Comparison of ENCODE assay signal across 15 cellular contexts in the genomic region with DNA sequence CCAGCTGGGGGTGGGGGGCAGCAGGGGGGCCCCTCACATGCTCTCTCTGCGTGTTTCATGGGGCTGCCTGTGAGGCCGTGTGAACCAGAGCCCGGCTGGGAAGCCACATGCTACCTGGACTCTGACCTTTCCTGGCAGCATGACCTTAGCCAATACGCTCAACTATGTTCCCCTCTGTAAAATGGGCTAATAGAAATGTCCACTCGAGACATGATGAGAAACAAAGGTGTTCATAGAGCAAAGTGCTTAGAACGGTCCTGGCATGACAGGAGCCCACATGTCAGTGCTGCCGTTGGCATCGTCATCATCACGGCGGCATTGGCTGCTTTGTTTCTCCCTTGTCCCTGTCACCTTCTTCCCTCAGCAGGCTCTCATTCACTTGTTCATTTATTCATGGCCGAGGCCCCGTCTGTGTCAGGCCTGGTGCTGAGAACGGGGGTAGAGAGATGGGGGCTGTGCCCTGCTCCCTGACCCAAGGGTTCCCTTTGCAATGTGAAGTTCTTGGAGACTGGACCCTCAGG.
DNase-seq lines count a peak whose midpoint lies in the region; ATAC-seq and TF ChIP-seq lines count a peak whose summit lies in the region.
"Had no signal": no experiment of that assay in that cellular context is flagged by ENCODE, and none has a peak within 500 bp of the region (broad histone marks: within the 10 kb centered on the region; RNA-seq: fewer than 3 reads in every experiment).

No MANE protein-coding gene starts in this region.

- H3K36me3 ChIP-seq in HUES64 (ENCODE audit: insufficient read depth, low read length): no peaks in the 10 kb centered on the region
- H3K36me3 ChIP-seq in Karpas-422 (ENCODE audit: insufficient read depth, low read length): no peaks in the 10 kb centered on the region

- no peaks in the 10 kb centered on the region for H3K9me3 Mint-ChIP-seq in CD4-positive, alpha-beta T cell
- no peaks in the 10 kb centered on the region for H3K9me3 Mint-ChIP-seq in activated naive CD8-positive, alpha-beta T cell treated with anti-CD3 and anti-CD28 coated beads, Interleukin-2, amount 50 U/mL, for 24 hours
- no peaks in the 10 kb centered on the region for H3K9me3 Mint-ChIP-seq in neural crest cell
- H3K9me3 Mint-ChIP-seq: natural killer cell had no signal

- H3K27ac Mint-ChIP-seq in CD4-positive, alpha-beta T cell: peak overlapping the region; percentile 93
- H3K27ac Mint-ChIP-seq in activated naive CD8-positive, alpha-beta T cell treated with anti-CD3 and anti-CD28 coated beads, Interleukin-2, amount 50 U/mL, for 24 hours: peak overlapping the region; percentile 84
- H3K27ac Mint-ChIP-seq in neural crest cell (ENCODE audit: unreplicated experiment): peak overlapping the region; percentile 86
- H3K27ac Mint-ChIP-seq: natural killer cell had no signal

- no peaks in the 10 kb centered on the region for H3K27me3 Mint-ChIP-seq in CD4-positive, alpha-beta T cell
- no peaks in the 10 kb centered on the region for H3K27me3 Mint-ChIP-seq in activated naive CD8-positive, alpha-beta T cell treated with anti-CD3 and anti-CD28 coated beads, Interleukin-2, amount 50 U/mL, for 24 hours
- no peaks in the 10 kb centered on the region for H3K27me3 Mint-ChIP-seq in neural crest cell (ENCODE audit: low read depth)

- 0 out of 2 replicates have a peak, but pooled peaks cover 2% of the 10 kb centered on the region for H4K20me1 ChIP-seq in Karpas-422 (ENCODE audit: insufficient read depth, low read depth, low read length)

- POLR2A ChIA-PET in CD4-positive, alpha-beta T cell (lab: Charles Lee): interaction anchor here (0.5 to 29.0 kb wide), 13 partner anchors 8 to 1343 kb away, joined by 3 to 681 read pairs (median 63); partner anchors contain the start of gene TNRC6C

- peaks cover 28% of the 10 kb centered on the region for H3K36me3 Mint-ChIP-seq in CD4-positive, alpha-beta T cell (ENCODE audit: low read depth)
- no peaks in the 10 kb centered on the region for H3K36me3 Mint-ChIP-seq in activated naive CD8-positive, alpha-beta T cell treated with anti-CD3 and anti-CD28 coated beads, Interleukin-2, amount 50 U/mL, for 24 hours (ENCODE audit: low read depth)
- no peaks in the 10 kb centered on the region for H3K36me3 Mint-ChIP-seq in neural crest cell (ENCODE audit: low read depth)
- H3K36me3 Mint-ChIP-seq: natural killer cell had no signal

- no peaks in the 10 kb centered on the region for H3K79me2 ChIP-seq in Karpas-422 (ENCODE audit: low read length)

- no peak overlapping the region for H3K4me2 ChIP-seq in Karpas-422 (ENCODE audit: low read depth, low read length, poor library complexity, severe bottlenecking)

- no peak overlapping the region for H3K9ac ChIP-seq in HUES64 (ENCODE audit: low read depth, low read length)
- no peak overlapping the region for H3K9ac ChIP-seq in Karpas-422 (ENCODE audit: low read length)

- no peak for DNase-seq in CD4-positive, alpha-beta T cell
- DNase-seq in activated naive CD8-positive, alpha-beta T cell treated with anti-CD3 and anti-CD28 coated beads, Interleukin-2, amount 50 U/mL, for 24 hours: no peak
- DNase-seq in neural crest cell (ENCODE audit: low read depth, low spot score): no peak
- DNase-seq in hypothalamus (lab: John Stamatoyannopoulos, UW): no peak
- no peak for DNase-seq in Karpas-422
- DNase-seq: brain microvascular endothelial cell, GDM1, GOT3, natural killer cell, NCI-H1930 had no signal

- H3K9me2 ChIP-seq in Karpas-422 (replicated peaks; ENCODE audit: insufficient read depth, low read length): no peaks in the 10 kb centered on the region

- CTCF ChIA-PET in CD4-positive, alpha-beta T cell (lab: Charles Lee): interaction anchor here (3.9 to 8.7 kb wide), 2 partner anchors 9 to 31 kb away, joined by 24 to 74 read pairs; no protein-coding TSS in a partner anchor

- H3K9me3 ChIP-seq in CD4-positive, alpha-beta T cell (ENCODE audit: control insufficient read depth, low read length): no peaks in the 10 kb centered on the region
- H3K9me3 ChIP-seq in HUES64 (ENCODE audit: insufficient read depth, low read depth, low read length): no peaks in the 10 kb centered on the region
- H3K9me3 ChIP-seq in Karpas-422 (ENCODE audit: low read length): no peaks in the 10 kb centered on the region

- H2AFZ ChIP-seq in Karpas-422 (ENCODE audit: low read length): no peak overlapping the region

- peaks cover 95% of the 10 kb centered on the region for H3K4me1 Mint-ChIP-seq in CD4-positive, alpha-beta T cell (ENCODE audit: low read depth)
- H3K4me1 Mint-ChIP-seq in activated naive CD8-positive, alpha-beta T cell treated with anti-CD3 and anti-CD28 coated beads, Interleukin-2, amount 50 U/mL, for 24 hours: peaks cover 96% of the 10 kb centered on the region
- peaks cover 74% of the 10 kb centered on the region for H3K4me1 Mint-ChIP-seq in neural crest cell

- TF ChIP-seq CTCF in CD4-positive, alpha-beta T cell (IDR thresholded peaks at IDR 0.05): no peak
- no peak for TF ChIP-seq CTCF in neural crest cell (conservative IDR thresholded peaks at IDR 0.05)

- 63% methylated on average over 13 of the region's 13 CpGs for WGBS in HUES64

- H3K4me3 ChIP-seq in HUES64 (ENCODE audit: low read length) (no peak overlapping the region), Karpas-422 (ENCODE audit: low read length) (no peak overlapping the region)

- peak overlapping the region; percentile 85 for H3K4me3 Mint-ChIP-seq in CD4-positive, alpha-beta T cell
- peak overlapping the region; percentile 79 for H3K4me3 Mint-ChIP-seq in activated naive CD8-positive, alpha-beta T cell treated with anti-CD3 and anti-CD28 coated beads, Interleukin-2, amount 50 U/mL, for 24 hours
- H3K4me3 Mint-ChIP-seq in neural crest cell: peak overlapping the region; percentile 74
- H3K4me3 Mint-ChIP-seq: natural killer cell had no signal

- H3K27me3 ChIP-seq in CD4-positive, alpha-beta T cell (ENCODE audit: control insufficient read depth, insufficient read depth, low read length): no peaks in the 10 kb centered on the region
- H3K27me3 ChIP-seq in HUES64 (ENCODE audit: insufficient read depth, low read length) (no peaks in the 10 kb centered on the region), Karpas-422 (ENCODE audit: low read length) (no peaks in the 10 kb centered on the region)
- H3K27me3 ChIP-seq: brain microvascular endothelial cell had no signal

- intact Hi-C loops in CD4-positive, alpha-beta T cell (cut with DNase I, micrococcal nuclease): loop anchor here in 1 of 2 experiments (5.0 kb wide), 2 partner anchors 40 to 100 kb away; no protein-coding TSS in a partner anchor

- peaks cover 44% of the 10 kb centered on the region for H3K4me1 ChIP-seq in HUES64 (ENCODE audit: insufficient read depth, low read length)
- peaks cover 23% of the 10 kb centered on the region for H3K4me1 ChIP-seq in Karpas-422 (ENCODE audit: low read length)

- no peak for ATAC-seq in CD4-positive, alpha-beta T cell (ENCODE audit: poor library complexity)
- no peak for ATAC-seq in activated naive CD8-positive, alpha-beta T cell treated with anti-CD3 and anti-CD28 coated beads, Interleukin-2, amount 50 U/mL, for 24 hours
- ATAC-seq in HG03354 (IDR thresholded peaks at IDR 0.05; ENCODE audit: poor library complexity, severe bottlenecking, unreplicated experiment) (no peak), GM21360 (IDR thresholded peaks at IDR 0.05; ENCODE audit: unreplicated experiment) (no peak)
- ATAC-seq: natural killer cell, Right ventricle myocardium inferior, sciatic nerve had no signal

- peak overlapping the region; percentile 98 for H3K27ac ChIP-seq in CD4-positive, alpha-beta T cell (ENCODE audit: low read depth, low read length)
- 0 out of 2 replicates have a peak overlapping the region, but pooled peaks have one; percentile 56 for H3K27ac ChIP-seq in HUES64 (ENCODE audit: low read depth, low read length)
- no peak overlapping the region for H3K27ac ChIP-seq in Karpas-422 (ENCODE audit: low read length)
